ENCODE assay signal across 9 cellular contexts in the genomic region with DNA sequence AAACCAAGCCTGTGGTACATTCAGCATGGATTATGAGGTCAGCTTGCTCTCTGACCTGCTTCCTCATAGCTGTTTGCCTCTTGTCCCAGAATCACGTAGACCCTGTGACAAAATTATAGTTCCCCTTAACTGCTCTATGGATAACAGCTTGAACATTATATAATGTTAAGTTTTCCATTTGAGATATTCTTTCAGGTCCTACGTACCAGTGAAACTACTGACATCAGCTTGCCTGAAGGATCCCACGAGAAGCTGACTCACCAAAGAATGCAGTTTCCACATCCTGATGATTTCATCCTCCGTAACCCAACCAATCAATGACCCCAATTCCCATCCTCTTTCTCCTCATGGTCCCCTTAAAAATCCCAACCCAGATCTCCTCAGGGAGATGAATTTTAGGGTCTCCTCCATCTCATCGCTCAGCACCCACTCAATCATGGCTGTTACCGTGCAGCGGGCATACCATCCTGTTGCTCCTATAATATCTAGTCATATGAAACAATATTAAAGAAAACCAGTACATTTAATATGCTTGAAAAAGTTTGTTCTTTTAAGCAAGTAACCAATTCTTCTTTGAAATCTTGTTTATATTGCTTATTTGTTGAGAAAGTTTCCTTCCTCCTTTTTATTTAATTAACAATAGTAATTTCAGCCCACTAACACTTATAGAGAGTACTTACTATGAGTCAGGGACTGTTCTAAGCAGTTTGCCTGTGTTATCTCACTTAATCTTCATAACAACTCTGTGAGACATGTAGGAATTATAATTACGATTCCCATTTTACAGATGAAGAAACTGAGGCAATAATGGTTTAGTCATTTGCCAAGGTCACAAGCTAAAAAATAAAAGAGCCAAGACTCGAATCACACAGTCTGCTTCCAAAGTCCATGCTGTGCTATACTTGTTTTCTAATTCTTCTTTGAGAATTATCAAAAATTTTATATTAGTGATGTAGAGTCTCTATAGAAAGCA. TPM values are rescaled to one million over a fixed set of nuclear protein-coding genes. Genes with fewer than 3 reads are reported as not detected.
DNase-seq lines count a peak whose midpoint lies in the region; ATAC-seq lines count a peak whose summit lies in the region.
"Had no signal": no experiment of that assay in that cellular context is flagged by ENCODE, and none has a peak within 500 bp of the region (broad histone marks: within the 10 kb centered on the region; RNA-seq: fewer than 3 reads in every experiment).

No MANE protein-coding gene starts in this region.

- H3K4me1 ChIP-seq in CD4-positive, alpha-beta memory T cell (ENCODE audit: insufficient read depth, low read length): no peaks in the 10 kb centered on the region
- H3K4me1 ChIP-seq: BLaER1 had no signal

- no peak for ATAC-seq in stimulated activated naive CD8-positive, alpha-beta T cell treated with anti-CD3 and anti-CD28 coated beads, Interleukin-15, Interleukin-2, amounts not matched to agents 100 U/mL and 50 U/mL, for 24 hours
- ATAC-seq in HG03139 (IDR thresholded peaks at IDR 0.05; ENCODE audit: unreplicated experiment): no peak

- peak overlapping the region; percentile 73 for H3K27ac Mint-ChIP-seq in stimulated activated naive CD8-positive, alpha-beta T cell treated with anti-CD3 and anti-CD28 coated beads, Interleukin-15, Interleukin-2, amounts not matched to agents 100 ng/mL and 50 ng/mL, for 24 hours
- peak overlapping the region in 2 of 7 donors; percentile 11 to 48 for H3K27ac Mint-ChIP-seq in CD4-positive, alpha-beta memory T cell

- no peak for DNase-seq in stimulated activated naive CD8-positive, alpha-beta T cell treated with anti-CD3 and anti-CD28 coated beads, Interleukin-15, Interleukin-2, amounts not matched to agents 100 U/mL and 50 U/mL, for 24 hours
- DNase-seq in amniotic epithelial cell (ENCODE audit: low read depth) (peak; percentile 90), kidney glomerular epithelial cell (lab: John Stamatoyannopoulos, UW) (peak; percentile 66), NCI-H1092 (lab: John Stamatoyannopoulos, UW) (no peak)
- no peak for DNase-seq in CD4-positive, alpha-beta memory T cell
- DNase-seq in effector CD4-positive, alpha-beta T cell: no peak

- intact Hi-C loops in CD4-positive, alpha-beta memory T cell (cut with micrococcal nuclease): loop anchor here (5.0 kb wide), 2 partner anchors 61 to 284 kb away; no protein-coding TSS in a partner anchor

- no peaks in the 10 kb centered on the region for H3K27me3 Mint-ChIP-seq in stimulated activated naive CD8-positive, alpha-beta T cell treated with anti-CD3 and anti-CD28 coated beads, Interleukin-15, Interleukin-2, amounts not matched to agents 100 ng/mL and 50 ng/mL, for 24 hours
- no peaks in the 10 kb centered on the region for H3K27me3 Mint-ChIP-seq in CD4-positive, alpha-beta memory T cell

- CTCF ChIA-PET in CD4-positive, alpha-beta memory T cell (lab: Charles Lee; ENCODE audit: partially characterized antibody): interaction anchor here (1.2 to 5.1 kb wide), 15 partner anchors 8 to 404 kb away, joined by 3 to 71 read pairs (median 5); a partner anchor contains a TSS

- H3K36me3 Mint-ChIP-seq in stimulated activated naive CD8-positive, alpha-beta T cell treated with anti-CD3 and anti-CD28 coated beads, Interleukin-15, Interleukin-2, amounts not matched to agents 100 ng/mL and 50 ng/mL, for 24 hours (ENCODE audit: low read depth): peaks cover 5% of the 10 kb centered on the region
- H3K36me3 Mint-ChIP-seq in CD4-positive, alpha-beta memory T cell: no peaks in the 10 kb centered on the region

- H3K27me3 ChIP-seq in CD4-positive, alpha-beta memory T cell (ENCODE audit: insufficient read depth, low read length): no peaks in the 10 kb centered on the region
- H3K27me3 ChIP-seq: BLaER1 had no signal

- H3K9me3 ChIP-seq in CD4-positive, alpha-beta memory T cell (ENCODE audit: control insufficient read depth in 1 of 2, low read length in 2 of 2): no peaks in the 10 kb centered on the region
- H3K9me3 ChIP-seq: BLaER1 had no signal

- H3K4me3 Mint-ChIP-seq in stimulated activated naive CD8-positive, alpha-beta T cell treated with anti-CD3 and anti-CD28 coated beads, Interleukin-15, Interleukin-2, amounts not matched to agents 100 ng/mL and 50 ng/mL, for 24 hours: no peak overlapping the region
- H3K4me3 Mint-ChIP-seq in CD4-positive, alpha-beta memory T cell: no peak overlapping the region

- no peaks in the 10 kb centered on the region for H3K9me3 Mint-ChIP-seq in stimulated activated naive CD8-positive, alpha-beta T cell treated with anti-CD3 and anti-CD28 coated beads, Interleukin-15, Interleukin-2, amounts not matched to agents 100 ng/mL and 50 ng/mL, for 24 hours
- no peaks in the 10 kb centered on the region for H3K9me3 Mint-ChIP-seq in CD4-positive, alpha-beta memory T cell

- H3K4me1 Mint-ChIP-seq in stimulated activated naive CD8-positive, alpha-beta T cell treated with anti-CD3 and anti-CD28 coated beads, Interleukin-15, Interleukin-2, amounts not matched to agents 100 ng/mL and 50 ng/mL, for 24 hours (ENCODE audit: low read depth): peaks cover 42% of the 10 kb centered on the region
- no peaks in the 10 kb centered on the region for H3K4me1 Mint-ChIP-seq in CD4-positive, alpha-beta memory T cell

- POLR2A ChIA-PET in CD4-positive, alpha-beta memory T cell (lab: Charles Lee; ENCODE audit: partially characterized antibody): no interaction called here

- H3K27ac ChIP-seq in CD4-positive, alpha-beta memory T cell (ENCODE audit: low read depth, low read length): no peak overlapping the region
- H3K27ac ChIP-seq: BLaER1 had no signal

- H3K36me3 ChIP-seq in CD4-positive, alpha-beta memory T cell (ENCODE audit: insufficient read depth, low read length): no peaks in the 10 kb centered on the region

- H3K4me3 ChIP-seq in CD4-positive, alpha-beta memory T cell (ENCODE audit: low read length in 2 of 2): no peak overlapping the region
- H3K4me3 ChIP-seq: BLaER1 had no signal

RNA-seq across cellular contexts. Expression of a gene that starts 27.4 kb away (rescaled TPM):
- total RNA-seq in CD4-positive, alpha-beta memory T cell: 1 to 10 TPM; 7.5 to 8.8 TPM
- 1 to 10 TPM; 2.2 to 2.5 TPM for polyA plus RNA-seq in CD4-positive, alpha-beta memory T cell

RNA-seq across cellular contexts. Expression of a gene that starts 27.4 kb away (rescaled TPM):
- total RNA-seq in CD4-positive, alpha-beta memory T cell: 1 to 10 TPM; 3.9 to 4.8 TPM
- polyA plus RNA-seq in CD4-positive, alpha-beta memory T cell: 10 to 100 TPM; 12.9 to 17.5 TPM

RNA-seq across cellular contexts. Expression of a gene that starts 39.3 kb away (rescaled TPM):
- not detected for total RNA-seq in CD4-positive, alpha-beta memory T cell
- polyA plus RNA-seq in CD4-positive, alpha-beta memory T cell: under 1 TPM in 1 of 2 donors, not detected in 1; 0.16 TPM

Comparison
In these comparisons a context has a peak if more than half of its experiments do, and no peak if none do; other contexts are left out.
1. DNase-seq: peak in amniotic epithelial cell (single experiment) and kidney glomerular epithelial cell (single experiment); none in stimulated activated naive CD8-positive, alpha-beta T cell treated with anti-CD3 and anti-CD28 coated beads, Interleukin-15, Interleukin-2, amounts not matched to agents 100 U/mL and 50 U/mL, for 24 hours (single experiment), CD4-positive, alpha-beta memory T cell (0 of 5), NCI-H1092 (single experiment) and effector CD4-positive, alpha-beta T cell (single experiment).